1 cellular context compared by ENCODE assay signal in the genomic region with DNA sequence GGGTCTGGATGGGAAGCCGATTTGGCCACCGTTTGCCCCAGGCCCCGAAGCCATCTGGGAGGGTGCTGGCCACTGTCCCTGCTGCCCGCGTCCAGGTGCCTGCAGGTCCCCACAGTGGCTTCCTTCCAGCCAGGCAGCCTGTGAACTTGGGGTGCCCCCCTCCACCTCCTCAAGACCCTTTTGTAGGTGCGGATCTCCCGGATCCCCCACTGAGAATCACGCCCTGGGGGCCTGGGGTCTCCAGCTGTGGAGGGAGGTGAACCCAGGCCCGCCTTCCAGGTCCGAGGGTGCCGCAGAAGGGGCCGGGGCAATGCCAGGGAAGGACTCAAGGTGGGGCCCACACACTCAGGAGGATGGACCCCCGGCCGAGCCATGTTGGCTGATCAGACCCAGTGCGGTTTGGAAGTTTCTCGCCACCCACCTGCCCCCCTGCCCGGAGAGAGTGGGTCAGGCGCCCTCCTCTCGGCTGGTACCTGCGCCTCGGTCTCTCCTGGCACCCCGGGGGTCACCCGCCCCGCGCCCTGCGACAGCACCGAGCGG.
TF ChIP-seq lines count a peak whose summit lies in the region.

No MANE protein-coding gene starts in this region.

TF ChIP-seq in H1, 55 proteins besides CTCF, POLR2A, EP300 and RAD21:
- TF ChIP-seq SAP30 (IDR thresholded peaks at IDR 0.05; ENCODE audit: insufficient read depth, insufficient replicate concordance, low read length) (no peak), SUZ12 (IDR thresholded peaks at IDR 0.05; ENCODE audit: low read length) (0 out of 2 replicates have a peak, but pooled peaks have one; percentile 28), SIN3A (conservative IDR thresholded peaks at IDR 0.05 in 1 of 2, IDR thresholded peaks at IDR 0.05 in 1 of 2; ENCODE audit: low read depth in 1 of 2, low read length in 2 of 2) (no peak)
